In genomic region chr11:102453921-102454320, GRCh38 we compare ENCODE assay signal across 10 cellular contexts. TPM values are rescaled to one million over a fixed set of nuclear protein-coding genes. Genes with fewer than 3 reads are reported as not detected.
A peak's percentile ranks its signal among the peaks of the same experiment; 100 is the strongest.
DNase-seq lines count a peak whose midpoint lies in the region; ATAC-seq and TF ChIP-seq lines count a peak whose summit lies in the region.
"Had no signal": no experiment of that assay in that cellular context is flagged by ENCODE, and none has a peak within 500 bp of the region (broad histone marks: within the 10 kb centered on the region; RNA-seq: fewer than 3 reads in every experiment).

No MANE protein-coding gene starts in this region.

- H3K36me3 ChIP-seq in IMR-90 (ENCODE audit: control insufficient read depth, insufficient read depth, low read length), result no peaks in the 10 kb centered on the region
- H3K36me3 ChIP-seq in esophagus squamous epithelium, result no peaks in the 10 kb centered on the region
- H3K36me3 ChIP-seq in spleen, result no peaks in the 10 kb centered on the region
- H3K36me3 ChIP-seq: tibial artery had no signal

- peaks cover 14 to 29% of the 10 kb centered on the region in 2 experiments; a peak in 3 of 4 replicates for H3K79me1 ChIP-seq in IMR-90 (ENCODE audit: low read depth in 1 of 2, low read length in 2 of 2)

- H2AFZ ChIP-seq in IMR-90 (replicated peaks; ENCODE audit: low read length, poor library complexity), result no peak overlapping the region

- peak overlapping the region; percentile 9; the same call in 1 of the 2 replicates for H2BK20ac ChIP-seq in IMR-90 (ENCODE audit: low read depth, low read length)

- no peak overlapping the region for H3K9ac ChIP-seq in IMR-90 (ENCODE audit: low read depth, low read length)

- H3K9me3 ChIP-seq in IMR-90 (ENCODE audit: control insufficient read depth, insufficient read depth, low read length) (no peaks in the 10 kb centered on the region), esophagus squamous epithelium (no peaks in the 10 kb centered on the region), spleen (no peaks in the 10 kb centered on the region)
- H3K9me3 ChIP-seq: tibial artery had no signal

- H3K27me3 ChIP-seq in IMR-90 (ENCODE audit: control insufficient read depth, insufficient read depth, low read length) (no peaks in the 10 kb centered on the region), esophagus squamous epithelium (no peaks in the 10 kb centered on the region), spleen (replicated peaks in 1 of 7) (no peaks in the 10 kb centered on the region)
- H3K27me3 ChIP-seq: tibial artery had no signal

- peak overlapping the region; percentile 89 for H3K23ac ChIP-seq in IMR-90 (ENCODE audit: low read depth, low read length)

- intact Hi-C loops in IMR-90 (cut with micrococcal nuclease) (loop anchor here (5.0 kb wide), 2 partner anchors 62 to 107 kb away; partner anchors contain the start of gene BIRC2), esophagus squamous epithelium (cut with DNase I) (loop anchor here (5.0 kb wide), 1 partner anchor 38 kb away; no protein-coding TSS in a partner anchor), spleen (cut with DNase I; ENCODE audit: low total_unique reads) (no loop called here)

- H3K4me1 ChIP-seq in IMR-90 (ENCODE audit: control insufficient read depth, insufficient read depth, low read length), result peaks cover 11% of the 10 kb centered on the region
- peaks cover 39 to 85% (median 45%) of the 10 kb centered on the region in 3 donors for H3K4me1 ChIP-seq in esophagus squamous epithelium
- peaks cover 29 to 82% (median 48%) of the 10 kb centered on the region in 6 donors for H3K4me1 ChIP-seq in spleen

- H3K4me3 ChIP-seq in IMR-90 (ENCODE audit: insufficient read depth, low read depth, low read length), result no peak overlapping the region
- H3K4me3 ChIP-seq in esophagus squamous epithelium, result peak overlapping the region in 1 of 4 donors; percentile 96
- H3K4me3 ChIP-seq in spleen, result no peak overlapping the region

- CTCF ChIA-PET in IMR-90 (lab: Yijun Ruan, JAX) (interaction anchor here (0.7 kb wide), 1 partner anchor 104 kb away, joined by 3 read pairs; no protein-coding TSS in a partner anchor), T-cell (lab: Charles Lee) (interaction anchor here in 1 of 2 donors (0.5 to 0.9 kb wide), 3 partner anchors 42 to 85 kb away, joined by 3 to 5 read pairs (median 4); no protein-coding TSS in a partner anchor)

- no peak overlapping the region for H2BK120ac ChIP-seq in IMR-90 (ENCODE audit: low read depth, low read length)

- no peak overlapping the region for H2AK9ac ChIP-seq in IMR-90 (replicated peaks; ENCODE audit: low read depth, low read length, poor library complexity)

- H3K27ac ChIP-seq in IMR-90 (ENCODE audit: insufficient read depth, low read length) (no peak overlapping the region), esophagus squamous epithelium (peak overlapping the region; percentile 94 to 95 (median 94)), spleen (peak overlapping the region in 7 of 8 donors; percentile 83 to 93 (median 91))

- no peak overlapping the region for H4K91ac ChIP-seq in IMR-90 (ENCODE audit: insufficient read depth, low read depth, low read length)

- in situ Hi-C loops in IMR-90 (cut with MboI; ENCODE audit: low sequenced_read_pairs), result no loop called here

- H3K27me3 Mint-ChIP-seq in T-cell, result no peaks in the 10 kb centered on the region
- no peaks in the 10 kb centered on the region for H3K27me3 Mint-ChIP-seq in activated T-cell treated with anti-CD3 and anti-CD28 coated beads, Interleukin-2, amount 50 U/mL, for 72 hours (ENCODE audit: low read depth)

- TF ChIP-seq RAD21 in IMR-90 (IDR thresholded peaks at IDR 0.05; ENCODE audit: low read length), result no peak

- H3K4me3 Mint-ChIP-seq in T-cell, result peak overlapping the region in 2 of 3 donors; percentile 19 to 99
- H3K4me3 Mint-ChIP-seq in activated T-cell treated with anti-CD3 and anti-CD28 coated beads, Interleukin-2, amount 50 U/mL, for 72 hours, result no peak overlapping the region

- H2BK5ac ChIP-seq in IMR-90 (ENCODE audit: low read depth, low read length, poor library complexity, severe bottlenecking), result no peak overlapping the region

- peak overlapping the region; percentile 96 to 97 for H3K27ac Mint-ChIP-seq in T-cell
- no peak overlapping the region for H3K27ac Mint-ChIP-seq in activated T-cell treated with anti-CD3 and anti-CD28 coated beads, Interleukin-2, amount 50 U/mL, for 72 hours

- POLR2A ChIA-PET in IMR-90 (lab: Charles Lee; ENCODE audit: unreplicated experiment) (no interaction called here), T-cell (lab: Charles Lee) (interaction anchor here in 1 of 2 donors (0.5 kb wide), 1 partner anchor 105 kb away, joined by 3 read pairs; no protein-coding TSS in a partner anchor)

- H3K14ac ChIP-seq in IMR-90 (replicated peaks; ENCODE audit: low read depth, low read length), result 0 out of 2 replicates have a peak overlapping the region, but pooled peaks have one; percentile 96

- no peak for ATAC-seq in IMR-90 (ENCODE audit: low read depth)
- no peak for ATAC-seq in T-cell (replicated peaks in 1 of 4)
- ATAC-seq in HG03457 (IDR thresholded peaks at IDR 0.05; ENCODE audit: unreplicated experiment), result no peak
- no peak for ATAC-seq in activated T-cell treated with anti-CD3 and anti-CD28 coated beads, Interleukin-2, amount 50 U/mL, for 72 hours (replicated peaks in 1 of 2)

- no peak overlapping the region for H2BK15ac ChIP-seq in IMR-90 (ENCODE audit: low read depth, low read length)

- H4K5ac ChIP-seq in IMR-90 (ENCODE audit: low read depth, low read length), result no peak overlapping the region

- H3K4ac ChIP-seq in IMR-90 (ENCODE audit: low read depth, low read length), result peak overlapping the region; percentile 95; the same call in 1 of the 2 replicates

- H4K20me1 ChIP-seq in IMR-90 (ENCODE audit: insufficient read depth, low read length), result peaks cover 6% of the 10 kb centered on the region; the same call in 1 of the 2 replicates

- no peaks in the 10 kb centered on the region for H3K9me3 Mint-ChIP-seq in T-cell
- H3K9me3 Mint-ChIP-seq in activated T-cell treated with anti-CD3 and anti-CD28 coated beads, Interleukin-2, amount 50 U/mL, for 72 hours, result no peaks in the 10 kb centered on the region

- BruUV-seq in IMR-90 (replicated peaks; lab: Mats Ljungman, UMichigan), result no TSS peak

- peaks cover 8% of the 10 kb centered on the region for H3K9me1 ChIP-seq in IMR-90 (ENCODE audit: insufficient read depth, low read length)

- dilution Hi-C loops in IMR-90 (cut with HindIII; ENCODE audit: low sequenced_read_pairs, unreplicated experiment), result no loop called here

- no peak for TF ChIP-seq POLR2A in IMR-90 (IDR thresholded peaks at IDR 0.05; ENCODE audit: low read depth, low read length)
- TF ChIP-seq POLR2A in esophagus squamous epithelium (IDR thresholded peaks at IDR 0.05), result no peak
- TF ChIP-seq POLR2A in spleen (IDR thresholded peaks at IDR 0.05), result no peak

- no CpG with 5 or more reads among the region's 3 CpGs for whole genome bisulfite sequencing in IMR-90 (ENCODE audit: extremely low coverage in 2 of 2, insufficient read length in 1 of 2), 2 experiments
- 34 to 56% methylated on average over 3 of the region's 3 CpGs for WGBS in esophagus squamous epithelium, 2 donors
- WGBS in spleen, 5 donors, result 90 to 97% (median 95%) methylated on average over 3 of the region's 3 CpGs

- TF ChIP-seq CTCF in IMR-90 (conservative IDR thresholded peaks at IDR 0.05; ENCODE audit: low read depth, low read length), result no peak
- no peak for TF ChIP-seq CTCF in esophagus squamous epithelium (IDR thresholded peaks at IDR 0.05)
- TF ChIP-seq CTCF in spleen (IDR thresholded peaks at IDR 0.05 in 8 of 11, conservative IDR thresholded peaks at IDR 0.05 in 3 of 11), result no peak

- H2AK5ac ChIP-seq in IMR-90 (ENCODE audit: low read depth, low read length), result no peak overlapping the region

- H3K56ac ChIP-seq in IMR-90 (ENCODE audit: extremely low read depth, insufficient read depth, low read length), result no peak overlapping the region

- DNase-seq in IMR-90 (no peak), T-cell (no peak), esophagus squamous epithelium (lab: John Stamatoyannopoulos, UW) (no peak), spleen (no peak), ureter (ENCODE audit: low spot score) (no peak), NCI-H1694 (lab: John Stamatoyannopoulos, UW) (no peak)
- no peak for DNase-seq in activated T-cell treated with anti-CD3 and anti-CD28 coated beads, Interleukin-2, amount 50 U/mL, for 72 hours
- DNase-seq: NCI-H446 treated with DMSO at 0.1 percent for 48 hours, tibial artery had no signal

- peaks cover 70 to 83% (median 72%) of the 10 kb centered on the region in 3 donors for H3K4me1 Mint-ChIP-seq in T-cell
- peaks cover 75% of the 10 kb centered on the region for H3K4me1 Mint-ChIP-seq in activated T-cell treated with anti-CD3 and anti-CD28 coated beads, Interleukin-2, amount 50 U/mL, for 72 hours (ENCODE audit: low read depth)

- H4K8ac ChIP-seq in IMR-90 (ENCODE audit: low read depth in 2 of 2, low read length in 2 of 2), result no peak overlapping the region; a peak in 1 of 4 replicates

- peaks cover 4% of the 10 kb centered on the region for H3K36me3 Mint-ChIP-seq in T-cell
- H3K36me3 Mint-ChIP-seq in activated T-cell treated with anti-CD3 and anti-CD28 coated beads, Interleukin-2, amount 50 U/mL, for 72 hours (ENCODE audit: insufficient read depth in 2 of 2), result peaks cover 6 to 15% of the 10 kb centered on the region in 2 donors

- no peak overlapping the region for H3K4me2 ChIP-seq in IMR-90 (ENCODE audit: low read depth, low read length)

- H3K18ac ChIP-seq in IMR-90 (ENCODE audit: low read depth, low read length), result no peak overlapping the region

TF ChIP-seq in IMR-90, 13 proteins besides CTCF, POLR2A, EP300 and RAD21 (continues in another document):
- no peak for TF ChIP-seq CHD1 (IDR thresholded peaks at IDR 0.05; ENCODE audit: low read depth, low read length)
- no peak for TF ChIP-seq FOS (IDR thresholded peaks at IDR 0.05; ENCODE audit: low read depth, low read length)
- no peak for TF ChIP-seq MAFK (IDR thresholded peaks at IDR 0.05; ENCODE audit: low read depth, low read length)
- no peak for TF ChIP-seq NFE2L2 (IDR thresholded peaks at IDR 0.05; ENCODE audit: low read depth, low read length)
- no peak for TF ChIP-seq MXI1 (IDR thresholded peaks at IDR 0.05; ENCODE audit: borderline replicate concordance, low read depth, low read length)
- TF ChIP-seq RCOR1 (IDR thresholded peaks at IDR 0.05; ENCODE audit: insufficient replicate concordance, low read length), result no peak
- TF ChIP-seq BHLHE40 (IDR thresholded peaks at IDR 0.05; ENCODE audit: low read depth, low read length), result no peak
- no peak for TF ChIP-seq MAZ (IDR thresholded peaks at IDR 0.05; ENCODE audit: borderline replicate concordance, low read depth, low read length)

RNA-seq across cellular contexts. Expression of gene TMEM123, which starts 1.4 kb away (rescaled TPM):
- total RNA-seq in IMR-90 (2012; rRNA removed) (127 and 138 TPM in 2 replicates), T-cell (100 to 1,000 TPM; 361 to 469 (median 428) TPM), esophagus squamous epithelium (100 to 1,000 TPM in 3 of 4 donors, 10 to 100 TPM in 1; 53.2 to 152 (median 128) TPM), spleen (100 to 1,000 TPM; 109 to 184 (median 161) TPM), ureter (249 TPM)
- polyA plus RNA-seq in IMR-90 (2012; rRNA removed) (96.9 and 191 TPM in 2 replicates), spleen (10 to 100 TPM; 51.3 to 92.7 (median 66.3) TPM)
- polyA plus RNA-seq in IMR-90 (2012; cell fraction: cytosol; rRNA removed), result 27.3 and 34.3 TPM in 2 replicates
- polyA plus RNA-seq in IMR-90 (2012; cell fraction: nucleus; rRNA removed; ENCODE audit: low replicate concordance), result 5.9 and 19.4 TPM in 2 replicates
- 100 to 1,000 TPM; 279 to 347 TPM for total RNA-seq in activated T-cell treated with anti-CD3 and anti-CD28 coated beads, Interleukin-2, amount 50 U/mL, for 72 hours

Comparison
In these comparisons a context has a peak if more than half of its experiments do, and no peak if none do; other contexts are left out.
1. H3K4me3 Mint-ChIP-seq: peak in T-cell (2 of 3); none in activated T-cell treated with anti-CD3 and anti-CD28 coated beads, Interleukin-2, amount 50 U/mL, for 72 hours (0 of 2).